Comparison of ENCODE assay signal across 8 cellular contexts in genomic region chr1:146307632-146308031, GRCh38.
DNase-seq lines count a peak whose midpoint lies in the region; ATAC-seq and TF ChIP-seq lines count a peak whose summit lies in the region.
"Not testable (repeated sequence)": the region's sequence is repeated elsewhere in the genome, so short reads cannot be mapped to it uniquely, and the experiment has no call there.

No MANE protein-coding gene starts in this region.

- CTCF ChIA-PET in activated B cell treated with CpG ODN at 0.5 μM for 24 hours (lab: Charles Lee) = not testable (repeated sequence)

- not testable (repeated sequence) for DNase-seq in activated B cell treated with CpG ODN at 0.5 μM for 24 hours; left cardiac atrium; stimulated activated effector memory CD8-positive, alpha-beta T cell treated with anti-CD3 and anti-CD28 coated beads, Interleukin-12 subunit alpha, Interleukin-12 subunit beta, amount 100 ng/mL, for 72 hours (ENCODE audit: low spot score in 2 of 2)

- ATAC-seq in GM18505 (IDR thresholded peaks at IDR 0.05; ENCODE audit: unreplicated experiment) (peak; percentile 94), GM19372 (IDR thresholded peaks at IDR 0.05; ENCODE audit: low read depth, unreplicated experiment) (peak; percentile 94), GM21717 (IDR thresholded peaks at IDR 0.05; ENCODE audit: unreplicated experiment) (peak; percentile 89), HG02943 (IDR thresholded peaks at IDR 0.05; ENCODE audit: low read depth, unreplicated experiment) (peak; percentile 96), HG03354 (IDR thresholded peaks at IDR 0.05; ENCODE audit: poor library complexity, severe bottlenecking, unreplicated experiment) (peak; percentile 98), activated B cell treated with CpG ODN at 0.5 μM for 24 hours (ENCODE audit: low read depth) (peak; percentile 97), left cardiac atrium (peak; percentile 69 to 74)
- peak; percentile 95 for ATAC-seq in stimulated activated effector memory CD8-positive, alpha-beta T cell treated with anti-CD3 and anti-CD28 coated beads, Interleukin-12 subunit alpha, Interleukin-12 subunit beta, amount 100 ng/mL, for 72 hours

- POLR2A ChIA-PET in activated B cell treated with CpG ODN at 0.5 μM for 24 hours (lab: Charles Lee) = not testable (repeated sequence)

- not testable (repeated sequence) for H3K36me3 Mint-ChIP-seq in activated B cell treated with CpG ODN at 0.5 μM for 24 hours (ENCODE audit: low read depth); stimulated activated effector memory CD8-positive, alpha-beta T cell treated with anti-CD3 and anti-CD28 coated beads, Interleukin-12 subunit alpha, Interleukin-12 subunit beta, amount 100 ng/mL, for 72 hours

- not testable (repeated sequence) for H3K9me3 Mint-ChIP-seq in activated B cell treated with CpG ODN at 0.5 μM for 24 hours; stimulated activated effector memory CD8-positive, alpha-beta T cell treated with anti-CD3 and anti-CD28 coated beads, Interleukin-12 subunit alpha, Interleukin-12 subunit beta, amount 100 ng/mL, for 72 hours

- not testable (repeated sequence) for TF ChIP-seq POLR2A in GM18505 (IDR thresholded peaks at IDR 0.05; ENCODE audit: borderline replicate concordance, extremely low read depth, insufficient read depth, insufficient read length)

- H3K4me1 Mint-ChIP-seq in activated B cell treated with CpG ODN at 0.5 μM for 24 hours; stimulated activated effector memory CD8-positive, alpha-beta T cell treated with anti-CD3 and anti-CD28 coated beads, Interleukin-12 subunit alpha, Interleukin-12 subunit beta, amount 100 ng/mL, for 72 hours: not testable (repeated sequence)

- not testable (repeated sequence) for H3K4me3 Mint-ChIP-seq in activated B cell treated with CpG ODN at 0.5 μM for 24 hours; stimulated activated effector memory CD8-positive, alpha-beta T cell treated with anti-CD3 and anti-CD28 coated beads, Interleukin-12 subunit alpha, Interleukin-12 subunit beta, amount 100 ng/mL, for 72 hours

- not testable (repeated sequence) for TF ChIP-seq CTCF in activated B cell treated with CpG ODN at 0.5 μM for 24 hours (IDR thresholded peaks at IDR 0.05)

- intact Hi-C loops in activated B cell treated with CpG ODN at 0.5 μM for 24 hours (cut with micrococcal nuclease); left cardiac atrium (cut with DNase I): not testable (repeated sequence)

- not testable (repeated sequence) for H3K27me3 Mint-ChIP-seq in activated B cell treated with CpG ODN at 0.5 μM for 24 hours

- not testable (repeated sequence) for H3K27ac Mint-ChIP-seq in activated B cell treated with CpG ODN at 0.5 μM for 24 hours; stimulated activated effector memory CD8-positive, alpha-beta T cell treated with anti-CD3 and anti-CD28 coated beads, Interleukin-12 subunit alpha, Interleukin-12 subunit beta, amount 100 ng/mL, for 72 hours
